1 cellular context compared by ENCODE assay signal in the genomic region with DNA sequence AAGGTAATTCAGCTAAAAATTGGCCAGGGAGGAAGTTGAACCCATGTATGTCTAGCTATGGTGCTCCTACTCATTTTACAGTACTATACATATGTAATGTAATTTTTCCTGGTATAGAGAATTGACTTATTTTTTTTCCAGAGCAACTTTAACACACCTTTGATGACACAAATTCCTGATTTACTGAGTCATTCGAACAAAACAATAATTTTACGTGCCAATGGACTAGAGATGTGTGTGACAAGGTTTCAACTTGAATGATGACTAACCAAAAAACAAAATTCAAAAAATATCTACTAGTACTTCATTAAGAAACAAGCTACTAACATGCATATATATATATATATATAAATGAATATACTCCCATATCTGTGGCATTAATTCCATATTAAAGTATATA.
TF ChIP-seq lines count a peak whose summit lies in the region.

No MANE protein-coding gene starts in this region.

TF ChIP-seq in HCT116, 20 proteins besides CTCF, POLR2A, EP300 and RAD21 (continued from another document):
- TF ChIP-seq, protein P1, sequence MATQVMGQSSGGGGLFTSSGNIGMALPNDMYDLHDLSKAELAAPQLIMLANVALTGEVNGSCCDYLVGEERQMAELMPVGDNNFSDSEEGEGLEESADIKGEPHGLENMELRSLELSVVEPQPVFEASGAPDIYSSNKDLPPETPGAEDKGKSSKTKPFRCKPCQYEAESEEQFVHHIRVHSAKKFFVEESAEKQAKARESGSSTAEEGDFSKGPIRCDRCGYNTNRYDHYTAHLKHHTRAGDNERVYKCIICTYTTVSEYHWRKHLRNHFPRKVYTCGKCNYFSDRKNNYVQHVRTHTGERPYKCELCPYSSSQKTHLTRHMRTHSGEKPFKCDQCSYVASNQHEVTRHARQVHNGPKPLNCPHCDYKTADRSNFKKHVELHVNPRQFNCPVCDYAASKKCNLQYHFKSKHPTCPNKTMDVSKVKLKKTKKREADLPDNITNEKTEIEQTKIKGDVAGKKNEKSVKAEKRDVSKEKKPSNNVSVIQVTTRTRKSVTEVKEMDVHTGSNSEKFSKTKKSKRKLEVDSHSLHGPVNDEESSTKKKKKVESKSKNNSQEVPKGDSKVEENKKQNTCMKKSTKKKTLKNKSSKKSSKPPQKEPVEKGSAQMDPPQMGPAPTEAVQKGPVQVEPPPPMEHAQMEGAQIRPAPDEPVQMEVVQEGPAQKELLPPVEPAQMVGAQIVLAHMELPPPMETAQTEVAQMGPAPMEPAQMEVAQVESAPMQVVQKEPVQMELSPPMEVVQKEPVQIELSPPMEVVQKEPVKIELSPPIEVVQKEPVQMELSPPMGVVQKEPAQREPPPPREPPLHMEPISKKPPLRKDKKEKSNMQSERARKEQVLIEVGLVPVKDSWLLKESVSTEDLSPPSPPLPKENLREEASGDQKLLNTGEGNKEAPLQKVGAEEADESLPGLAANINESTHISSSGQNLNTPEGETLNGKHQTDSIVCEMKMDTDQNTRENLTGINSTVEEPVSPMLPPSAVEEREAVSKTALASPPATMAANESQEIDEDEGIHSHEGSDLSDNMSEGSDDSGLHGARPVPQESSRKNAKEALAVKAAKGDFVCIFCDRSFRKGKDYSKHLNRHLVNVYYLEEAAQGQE (IDR thresholded peaks at IDR 0.05; ENCODE audit: low read depth), result no peak
- TF ChIP-seq, protein P2, sequence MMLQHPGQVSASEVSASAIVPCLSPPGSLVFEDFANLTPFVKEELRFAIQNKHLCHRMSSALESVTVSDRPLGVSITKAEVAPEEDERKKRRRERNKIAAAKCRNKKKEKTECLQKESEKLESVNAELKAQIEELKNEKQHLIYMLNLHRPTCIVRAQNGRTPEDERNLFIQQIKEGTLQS (IDR thresholded peaks at IDR 0.05), result no peak
- TF ChIP-seq EZH2phosphoT487 (IDR thresholded peaks at IDR 0.05; ENCODE audit: borderline replicate concordance), result no peak
